In genomic region chr4:4167981-4168535, GRCh38 we compare ENCODE assay signal across 16 cellular contexts. TPM values are rescaled to one million over a fixed set of nuclear protein-coding genes. Genes with fewer than 3 reads are reported as not detected.
DNase-seq lines count a peak whose midpoint lies in the region; ATAC-seq and TF ChIP-seq lines count a peak whose summit lies in the region.
"Not testable (repeated sequence)": the region's sequence is repeated elsewhere in the genome, so short reads cannot be mapped to it uniquely, and the experiment has no call there.
"Had no signal": no experiment of that assay in that cellular context is flagged by ENCODE, and none has a peak within 500 bp of the region (broad histone marks: within the 10 kb centered on the region; RNA-seq: fewer than 3 reads in every experiment).

No MANE protein-coding gene starts in this region.

- H3K4me1 Mint-ChIP-seq in GM23338, result peaks cover 19% of the 10 kb centered on the region; the same call in 2 of the 3 replicates
- peaks cover 38% of the 10 kb centered on the region for H3K4me1 Mint-ChIP-seq in WTC11
- peaks cover 17% of the 10 kb centered on the region for H3K4me1 Mint-ChIP-seq in endodermal cell
- H3K4me1 Mint-ChIP-seq in nephron progenitor cell, result peaks cover 39% of the 10 kb centered on the region

- H3K36me3 ChIP-seq in GM23338 (ENCODE audit: insufficient read depth); MG63; endodermal cell (ENCODE audit: control insufficient read depth, insufficient read depth, low read length); neuronal stem cell (replicated peaks in 1 of 2; ENCODE audit: control insufficient read depth in 2 of 2, insufficient read depth in 2 of 2, low read length in 2 of 2): not testable (repeated sequence)

- not testable (repeated sequence) for H2AK5ac ChIP-seq in neuronal stem cell (ENCODE audit: low read depth, low read length)

- H2BK12ac ChIP-seq in neuronal stem cell (ENCODE audit: low read length), result not testable (repeated sequence)

- not testable (repeated sequence) for H2BK120ac ChIP-seq in neuronal stem cell (ENCODE audit: low read depth, low read length)

- not testable (repeated sequence) for ATAC-seq in GM23338, WTC11

- not testable (repeated sequence) for H3K36me3 Mint-ChIP-seq in GM23338 (ENCODE audit: low read depth); WTC11; endodermal cell (ENCODE audit: low read depth); nephron progenitor cell (ENCODE audit: low read depth)

- not testable (repeated sequence) for H4K20me1 ChIP-seq in GM23338 (replicated peaks; ENCODE audit: insufficient read depth)

- H3K79me1 ChIP-seq in neuronal stem cell (ENCODE audit: low read depth, low read length), result not testable (repeated sequence)

- not testable (repeated sequence) for H4K91ac ChIP-seq in neuronal stem cell (ENCODE audit: low read depth, low read length, poor library complexity)

- not testable (repeated sequence) for H4K8ac ChIP-seq in neuronal stem cell (ENCODE audit: low read depth, low read length)

- not testable (repeated sequence) for TF ChIP-seq CTCF in GM23338 (conservative IDR thresholded peaks at IDR 0.05; ENCODE audit: low read depth in 2 of 2); WTC11 (IDR thresholded peaks at IDR 0.05); endodermal cell (conservative IDR thresholded peaks at IDR 0.05); nephron progenitor cell (IDR thresholded peaks at IDR 0.05)

- 76 to 79% methylated on average over 6 to 9 of the region's 9 CpGs for WGBS in endodermal cell (ENCODE audit: insufficient coverage in 1 of 2, insufficient read length in 1 of 2), 2 experiments
- WGBS in neuronal stem cell (ENCODE audit: extremely low coverage in 2 of 2, insufficient read length in 2 of 2, insufficient replicate concordance in 1 of 2), 2 donors, result no CpG with 5 or more reads among the region's 9 CpGs

- H3K4me2 ChIP-seq in GM23338; neuronal stem cell (ENCODE audit: insufficient read depth, low read length, poor library complexity, severe bottlenecking): not testable (repeated sequence)

- H3K4me3 Mint-ChIP-seq in GM23338, WTC11, endodermal cell, nephron progenitor cell: not testable (repeated sequence)

- not testable (repeated sequence) for H3K23ac ChIP-seq in neuronal stem cell (ENCODE audit: low read depth, low read length, poor library complexity)

- H3K27ac Mint-ChIP-seq in GM23338, WTC11, endodermal cell, nephron progenitor cell: not testable (repeated sequence)

- H3F3A ChIP-seq in GM23338 (replicated peaks; ENCODE audit: low read depth), result not testable (repeated sequence)

- not testable (repeated sequence) for H3K27me3 Mint-ChIP-seq in GM23338 (ENCODE audit: insufficient read depth, low read depth, poor library complexity); WTC11 (ENCODE audit: low read depth); endodermal cell (ENCODE audit: insufficient read depth)
- peaks cover 32% of the 10 kb centered on the region for H3K27me3 Mint-ChIP-seq in nephron progenitor cell (ENCODE audit: low read depth, poor library complexity)

- not testable (repeated sequence) for H2BK15ac ChIP-seq in neuronal stem cell (ENCODE audit: low read length)

- not testable (repeated sequence) for H3K27ac ChIP-seq in GM23338 (ENCODE audit: low read depth)
- H3K27ac ChIP-seq in endodermal cell (ENCODE audit: low read depth, low read length) (peak overlapping the region; percentile 12), neuronal stem cell (replicated peaks; ENCODE audit: low read length) (peak overlapping the region; percentile 34)

- H3K9me3 ChIP-seq in MG63; endodermal cell (ENCODE audit: control insufficient read depth, low read length); neuronal stem cell (replicated peaks in 1 of 2; ENCODE audit: control insufficient read depth in 2 of 2, insufficient read depth in 1 of 2, low read depth in 1 of 2, low read length in 2 of 2): not testable (repeated sequence)

- not testable (repeated sequence) for H3K79me2 ChIP-seq in GM23338 (replicated peaks; ENCODE audit: insufficient read depth)

- POLR2A ChIA-PET in WTC11 (lab: Charles Lee), result not testable (repeated sequence)

- not testable (repeated sequence) for H3K9ac ChIP-seq in endodermal cell (ENCODE audit: extremely low read depth, low read length, poor library complexity, severe bottlenecking); neuronal stem cell (ENCODE audit: low read depth, low read length, poor library complexity)

- not testable (repeated sequence) for H3K4me3 ChIP-seq in GM23338; MG63; endodermal cell (ENCODE audit: low read length); neuronal stem cell (ENCODE audit: low read length in 2 of 2)

- CTCF ChIA-PET in WTC11 (lab: Charles Lee), result interaction anchor here (0.8 to 1.3 kb wide), 2 partner anchors 8 to 15 kb away, joined by 3 to 8 read pairs; no protein-coding TSS in a partner anchor

- H3K27me3 ChIP-seq in GM23338 (ENCODE audit: insufficient read depth); MG63; endodermal cell (ENCODE audit: control insufficient read depth, insufficient read depth, low read length, poor library complexity, severe bottlenecking); neuronal stem cell (ENCODE audit: control insufficient read depth in 3 of 3, insufficient read depth in 3 of 3, low read depth in 1 of 3, low read length in 3 of 3): not testable (repeated sequence)

- DNase-seq in GM23338 (ENCODE audit: low spot score) (peak; percentile 29), MG63 (peak; percentile 13), WTC11 (ENCODE audit: low spot score) (peak; percentile 59), endodermal cell (peak; percentile 57), kidney tubule cell (ENCODE audit: low spot score) (peak; percentile 1), nephron progenitor cell (peak; percentile 13)
- DNase-seq in neuronal stem cell (ENCODE audit: low spot score), result not testable (repeated sequence)

- H3K4ac ChIP-seq in neuronal stem cell (ENCODE audit: low read length), result not testable (repeated sequence)

- peak overlapping the region; percentile 1 for H3K18ac ChIP-seq in neuronal stem cell (ENCODE audit: low read length)

- not testable (repeated sequence) for H3K9me3 Mint-ChIP-seq in GM23338, WTC11, endodermal cell, nephron progenitor cell

- H3K4me1 ChIP-seq in GM23338 (ENCODE audit: insufficient read depth); endodermal cell (ENCODE audit: control insufficient read depth, insufficient read depth, low read length); neuronal stem cell (ENCODE audit: control insufficient read depth in 2 of 2, insufficient read depth in 1 of 2, low read depth in 1 of 2, low read length in 2 of 2): not testable (repeated sequence)

- H2AFZ ChIP-seq in GM23338; neuronal stem cell (ENCODE audit: low read length): not testable (repeated sequence)

- not testable (repeated sequence) for H2BK5ac ChIP-seq in neuronal stem cell (ENCODE audit: low read length)

- H3K9me2 ChIP-seq in GM23338 (ENCODE audit: insufficient read depth), result not testable (repeated sequence)

- H3K14ac ChIP-seq in neuronal stem cell (ENCODE audit: low read length), result not testable (repeated sequence)

RNA-seq across cellular contexts. Expression of gene OTOP1, which starts 58.7 kb away (rescaled TPM):
- total RNA-seq in GM23338 (2014; rRNA removed; shearing (Covaris generic)), result not detected in 2 replicates
- polyA plus RNA-seq in GM23338 (2016; fragmentation: Nextera tagmentation; extraction: Ambion mirVana), result not detected in 2 replicates
- total RNA-seq in MG63 (2014; rRNA removed; shearing (Covaris generic); ENCODE audit: low replicate concordance), result not detected in 2 replicates
- total RNA-seq in WTC11 (2021) (not detected in 3 replicates), endodermal cell (not detected)
- 0.25 TPM for polyA plus RNA-seq in endodermal cell (2013, experiment 1 of 2)
- 0.29 TPM for polyA plus RNA-seq in endodermal cell (2013, experiment 2 of 2)
- polyA plus RNA-seq in neuronal stem cell (2013, experiment 1 of 2), result 0.03 TPM
- not detected for polyA plus RNA-seq in neuronal stem cell (2013, experiment 2 of 2)
- total RNA-seq: A172; A673; Calu3; CD4-positive, alpha-beta memory T cell; Daoy; GM12878; GM23248; HFFc6 had no signal
- polyA plus RNA-seq: BJ; CD4-positive, alpha-beta memory T cell; GM12878; GM23248 had no signal
